26 cellular contexts compared by ENCODE assay signal in genomic region chr1:239044829-239045228, GRCh38.
"Had no signal": no experiment of that assay in that cellular context is flagged by ENCODE, and none has a peak within 500 bp of the region (broad histone marks: within the 10 kb centered on the region; RNA-seq: fewer than 3 reads in every experiment).

No MANE protein-coding gene starts in this region.

- H3K4me1 ChIP-seq: SJSA1 had no signal

- ATAC-seq: activated T-cell treated with anti-CD3 and anti-CD28 coated beads, Interleukin-2, amount 50 U/mL, for 4 hours; activated T-helper 17 cell treated with anti-CD3 and anti-CD28 coated beads, Interleukin-2, amount 50 U/mL, for 72 hours; PC-3; T-cell had no signal

- H3K4me1 Mint-ChIP-seq: activated CD4-positive, alpha-beta T cell treated with anti-CD3 and anti-CD28 coated beads, Interleukin-2, amount 10 ng/mL, durations not matched to agents 7 days and 5 days; activated T-helper 17 cell treated with anti-CD3 and anti-CD28 coated beads, Interleukin-2, amount 50 U/mL, for 72 hours; T-cell had no signal

- H3K27me3 Mint-ChIP-seq: activated CD4-positive, alpha-beta memory T cell treated with anti-CD3 and anti-CD28 coated beads for 36 hours; activated CD4-positive, alpha-beta T cell treated with anti-CD3 and anti-CD28 coated beads, Interleukin-2, amount 10 ng/mL, durations not matched to agents 7 days and 5 days; activated naive CD8-positive, alpha-beta T cell; activated T-helper 17 cell treated with anti-CD3 and anti-CD28 coated beads, Interleukin-2, amount 50 U/mL, for 72 hours; T-cell had no signal

- H3K9me3 Mint-ChIP-seq: activated CD4-positive, alpha-beta memory T cell treated with anti-CD3 and anti-CD28 coated beads for 36 hours; activated CD4-positive, alpha-beta T cell treated with anti-CD3 and anti-CD28 coated beads, Interleukin-2, amount 10 ng/mL, durations not matched to agents 7 days and 5 days had no signal

- H3K27ac ChIP-seq: brain microvascular endothelial cell, cardiac muscle cell, SJSA1 had no signal

- H3K27me3 ChIP-seq: brain microvascular endothelial cell, cardiac muscle cell, SJSA1 had no signal

- H3K36me3 Mint-ChIP-seq: activated CD4-positive, alpha-beta memory T cell treated with anti-CD3 and anti-CD28 coated beads for 36 hours; activated naive CD8-positive, alpha-beta T cell; T-cell had no signal

- H3K4me3 ChIP-seq: cardiac muscle cell, SJSA1 had no signal

- DNase-seq: activated CD4-positive, alpha-beta memory T cell treated with anti-CD3 and anti-CD28 coated beads for 36 hours; activated CD4-positive, alpha-beta T cell treated with anti-CD3 and anti-CD28 coated beads, Interleukin-2, amount 10 ng/mL, durations not matched to agents 7 days and 5 days; activated CD4-positive, CD25-positive, alpha-beta regulatory T cell; activated CD8-positive, alpha-beta memory T cell treated with anti-CD3 and anti-CD28 coated beads for 24 hours; activated gamma-delta T cell; activated naive CD4-positive, alpha-beta T cell treated with anti-CD3 and anti-CD28 coated beads for 36 hours; activated T-cell treated with anti-CD3 and anti-CD28 coated beads, Interleukin-2, amount 50 U/mL, for 4 hours; amygdala; brain microvascular endothelial cell; KG1; NCI-H1092; NCI-H1417 treated with DMSO at 0.1 percent for 48 hours; NCI-H1694 treated with DMSO at 0.1 percent for 48 hours; NCI-H2029 treated with DMSO at 0.1 percent for 48 hours; NCI-H345; NCI-H510A treated with DMSO at 0.1 percent for 48 hours; NCI-H69; PC-3; SHP77; T-cell; T-helper 2 cell; T1000 had no signal

- H3K27ac Mint-ChIP-seq: activated CD4-positive, alpha-beta memory T cell treated with anti-CD3 and anti-CD28 coated beads for 36 hours; activated CD4-positive, alpha-beta T cell treated with anti-CD3 and anti-CD28 coated beads, Interleukin-2, amount 10 ng/mL, durations not matched to agents 7 days and 5 days; activated naive CD4-positive, alpha-beta T cell treated with anti-CD3 and anti-CD28 coated beads for 36 hours; activated naive CD8-positive, alpha-beta T cell; activated T-helper 17 cell treated with anti-CD3 and anti-CD28 coated beads, Interleukin-2, amount 50 U/mL, for 72 hours; T-cell had no signal

- H3K4me3 Mint-ChIP-seq: activated CD4-positive, alpha-beta memory T cell treated with anti-CD3 and anti-CD28 coated beads for 36 hours; activated CD4-positive, alpha-beta T cell treated with anti-CD3 and anti-CD28 coated beads, Interleukin-2, amount 10 ng/mL, durations not matched to agents 7 days and 5 days; activated naive CD4-positive, alpha-beta T cell treated with anti-CD3 and anti-CD28 coated beads for 36 hours; activated naive CD8-positive, alpha-beta T cell; activated T-cell treated with anti-CD3 and anti-CD28 coated beads, Interleukin-2, amount 50 U/mL, for 4 hours; activated T-helper 17 cell treated with anti-CD3 and anti-CD28 coated beads, Interleukin-2, amount 50 U/mL, for 72 hours; T-cell had no signal

- H3K36me3 ChIP-seq: brain microvascular endothelial cell, cardiac muscle cell, SJSA1 had no signal
